In the genomic region with DNA sequence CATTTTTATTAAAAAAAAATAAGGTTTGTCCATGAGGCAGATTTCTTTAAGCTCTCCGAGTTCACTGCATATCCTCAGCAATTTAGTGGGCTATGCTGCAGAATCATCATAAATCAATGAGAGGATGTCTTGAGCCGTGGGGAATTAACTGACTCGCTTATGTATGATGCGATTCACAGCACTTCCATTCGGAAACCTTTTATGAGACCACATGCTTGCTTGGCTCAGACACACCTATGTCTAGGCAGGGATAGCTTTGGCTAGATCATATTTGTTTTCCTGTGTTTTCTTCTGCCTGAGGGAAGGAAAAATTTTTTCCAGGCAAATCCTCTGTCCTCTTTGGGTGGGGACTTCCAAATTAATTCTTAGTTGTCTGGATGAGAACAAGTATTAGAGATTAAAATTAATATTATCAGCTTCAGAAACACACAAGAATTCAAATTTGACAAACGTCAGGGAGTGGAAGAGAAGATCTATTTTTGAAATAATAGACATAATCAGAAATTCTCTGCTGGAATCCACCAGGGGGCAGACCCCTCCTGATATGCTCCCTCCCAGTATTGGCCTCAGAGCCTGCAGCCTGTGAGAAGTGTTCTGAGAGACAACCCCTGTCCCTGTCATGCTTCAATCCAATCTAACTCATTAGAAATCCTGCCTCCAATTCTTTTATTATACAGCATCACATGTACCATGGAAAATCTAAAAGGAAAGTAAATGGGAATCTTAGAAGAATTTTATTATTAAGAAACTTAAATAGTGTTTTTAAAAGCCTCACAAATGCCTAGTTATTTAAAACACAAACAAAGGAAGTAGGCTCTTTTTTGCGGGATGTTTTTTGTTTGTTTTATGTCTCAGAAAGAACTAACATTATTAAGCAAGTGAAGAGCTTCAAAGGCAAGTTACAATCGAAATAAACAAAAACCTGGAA, we compare ENCODE assay signal across 9 cellular contexts.
DNase-seq lines count a peak whose midpoint lies in the region; ATAC-seq and TF ChIP-seq lines count a peak whose summit lies in the region.
"Had no signal": no experiment of that assay in that cellular context is flagged by ENCODE, and none has a peak within 500 bp of the region (broad histone marks: within the 10 kb centered on the region; RNA-seq: fewer than 3 reads in every experiment).

No MANE protein-coding gene starts in this region.

- H3K9me3 ChIP-seq in PC-9 (ENCODE audit: insufficient read depth, low read depth) (no peaks in the 10 kb centered on the region), endocrine pancreas (ENCODE audit: control insufficient read depth, low read length) (no peaks in the 10 kb centered on the region)

- H3K4me3 ChIP-seq in PC-9 (no peak overlapping the region), endocrine pancreas (ENCODE audit: control insufficient read depth, insufficient read depth, low read length) (peak overlapping the region; percentile 62)

- no peaks in the 10 kb centered on the region for H3K36me3 ChIP-seq in PC-9 (ENCODE audit: low read depth)
- no peaks in the 10 kb centered on the region for H3K36me3 ChIP-seq in endocrine pancreas (ENCODE audit: control insufficient read depth, insufficient read depth, low read length)

- DNase-seq in HuH-7.5 (ENCODE audit: low spot score) (peak; percentile 10), PC-9 (peak in 1 of 2 experiments; percentile 11), myocyte (ENCODE audit: low read depth) (peak; percentile 54), NCI-H226 (no peak)
- DNase-seq: activated B cell treated with CpG ODN at 0.5 μM for 24 hours had no signal

- CTCF ChIA-PET in PC-9 (lab: Charles Lee) = interaction anchor here (0.5 kb wide), 1 partner anchor 814 kb away, joined by 3 read pairs; no protein-coding TSS in a partner anchor

- peak; percentile 61 for TF ChIP-seq CTCF in GM12872 (IDR thresholded peaks at IDR 0.05; ENCODE audit: insufficient read depth, low read depth, low read length)
- peak; percentile 61 for TF ChIP-seq CTCF in PC-9 (conservative IDR thresholded peaks at IDR 0.05)

- no peaks in the 10 kb centered on the region for H3K79me2 ChIP-seq in PC-9 (ENCODE audit: low read depth)

- H3K27ac ChIP-seq in PC-9 = no peak overlapping the region

- no peaks in the 10 kb centered on the region for H3K4me1 ChIP-seq in PC-9 (replicated peaks; ENCODE audit: insufficient read depth)
- H3K4me1 ChIP-seq in endocrine pancreas (ENCODE audit: control insufficient read depth, insufficient read depth, low read length) = peaks cover 10% of the 10 kb centered on the region

- no peaks in the 10 kb centered on the region for H3K9me2 ChIP-seq in PC-9 (ENCODE audit: insufficient read depth)

- no TSS peak for BruUV-seq in PC-9 (replicated peaks; lab: Mats Ljungman, UMichigan)

- H2AFZ ChIP-seq in PC-9 = no peak overlapping the region

- POLR2A ChIA-PET in PC-9 (lab: Charles Lee; ENCODE audit: unreplicated experiment) = no interaction called here

- no peak overlapping the region for H3K4me2 ChIP-seq in PC-9

- no peaks in the 10 kb centered on the region for H4K20me1 ChIP-seq in PC-9 (ENCODE audit: insufficient read depth)

- peak overlapping the region; percentile 47 for H3K9ac ChIP-seq in endocrine pancreas (ENCODE audit: control insufficient read depth, insufficient read depth, low read length)

- ATAC-seq in GM21526 (IDR thresholded peaks at IDR 0.05; ENCODE audit: low FRiP score, unreplicated experiment) (peak; percentile 88), GM18520 (IDR thresholded peaks at IDR 0.05; ENCODE audit: unreplicated experiment) (no peak)

- H3K27me3 ChIP-seq in PC-9 (ENCODE audit: insufficient read depth, low read depth) (no peaks in the 10 kb centered on the region), endocrine pancreas (ENCODE audit: control insufficient read depth, insufficient read depth, low read length) (no peaks in the 10 kb centered on the region)

- intact Hi-C loops in PC-9 (cut with micrococcal nuclease; ENCODE audit: unreplicated experiment) = loop anchor here (1.0 kb wide), 1 partner anchor 795 kb away; no protein-coding TSS in a partner anchor

- H3F3A ChIP-seq in PC-9 (ENCODE audit: insufficient read depth, low read depth) = no peaks in the 10 kb centered on the region
